ENCODE assay signal across 2 cellular contexts in genomic region chr2:240672701-240673190, GRCh38.
TF ChIP-seq lines count a peak whose summit lies in the region.

No MANE protein-coding gene starts in this region.

TF ChIP-seq in SK-N-SH, 30 proteins besides CTCF, POLR2A, EP300 and RAD21 (continued from another document):
- TF ChIP-seq USF1 (IDR thresholded peaks at IDR 0.05; ENCODE audit: borderline replicate concordance, low read depth) (no peak), RCOR1 (IDR thresholded peaks at IDR 0.05; ENCODE audit: low read length) (no peak), IRF3 (IDR thresholded peaks at IDR 0.05; ENCODE audit: low read depth, low read length) (no peak), RFX5 (IDR thresholded peaks at IDR 0.05; ENCODE audit: low read length) (no peak), TEAD4 (IDR thresholded peaks at IDR 0.05; ENCODE audit: borderline replicate concordance, insufficient read depth) (no peak), SIN3A (IDR thresholded peaks at IDR 0.05; ENCODE audit: borderline replicate concordance, low read depth, low read length) (no peak), NRF1 (IDR thresholded peaks at IDR 0.05; ENCODE audit: low read depth, low read length) (no peak), TCF12 (IDR thresholded peaks at IDR 0.05) (no peak), ELF1 (IDR thresholded peaks at IDR 0.05) (no peak), REST (IDR thresholded peaks at IDR 0.05; ENCODE audit: low read depth, low read length) (no peak), MAX (IDR thresholded peaks at IDR 0.05; ENCODE audit: low read depth) (no peak)

TF ChIP-seq in SK-N-SH treated with all-trans-retinoic acid at 6 μM for 48 hours, 23 proteins besides CTCF, POLR2A, EP300 and RAD21 (continued from another document):
- no peak for TF ChIP-seq OSR1 (CRISPR knock-in tag; IDR thresholded peaks at IDR 0.05)
- TF ChIP-seq ZFP30 (CRISPR knock-in tag; IDR thresholded peaks at IDR 0.05): no peak
- no peak for TF ChIP-seq ESRRG (CRISPR knock-in tag; IDR thresholded peaks at IDR 0.05)
- no peak for TF ChIP-seq POU6F1 (CRISPR knock-in tag; IDR thresholded peaks at IDR 0.05; ENCODE audit: borderline replicate concordance, low read depth)
